Comparison of ENCODE assay signal across 17 cellular contexts in the genomic region with DNA sequence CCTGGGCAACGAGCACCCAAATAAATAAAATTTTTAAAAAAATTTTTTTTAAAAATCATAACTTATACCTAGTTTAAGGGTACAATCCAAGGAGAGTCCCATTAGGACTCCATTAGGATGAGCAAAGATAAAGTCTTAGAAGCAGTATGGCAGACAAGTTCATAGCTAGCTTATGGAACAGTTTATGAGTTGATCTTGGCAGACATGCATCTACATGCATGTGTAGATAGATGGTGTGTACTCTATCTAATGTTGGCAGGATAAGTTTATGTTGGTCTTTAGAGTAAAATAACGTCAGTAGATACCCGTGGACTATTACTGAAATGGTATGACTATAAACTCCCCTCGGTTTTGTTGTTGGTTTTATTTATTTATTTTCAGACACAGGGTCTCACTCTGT. TPM values are rescaled to one million over a fixed set of nuclear protein-coding genes. Genes with fewer than 3 reads are reported as not detected.
A peak's percentile ranks its signal among the peaks of the same experiment; 100 is the strongest.
DNase-seq lines count a peak whose midpoint lies in the region; ATAC-seq and TF ChIP-seq lines count a peak whose summit lies in the region.
"Had no signal": no experiment of that assay in that cellular context is flagged by ENCODE, and none has a peak within 500 bp of the region (broad histone marks: within the 10 kb centered on the region; RNA-seq: fewer than 3 reads in every experiment).

No MANE protein-coding gene starts in this region.

- H3K79me1 ChIP-seq in mesenchymal stem cell (replicated peaks; ENCODE audit: low read length, poor library complexity, severe bottlenecking) = peaks cover 2% of the 10 kb centered on the region

- no peak for TF ChIP-seq POLR2A in tibial nerve (IDR thresholded peaks at IDR 0.05)

- H3K4me1 ChIP-seq in right atrium auricular region = peaks cover 0 to 14% of the 10 kb centered on the region in 2 donors
- peaks cover 0 to 6% of the 10 kb centered on the region in 2 donors for H3K4me1 ChIP-seq in ascending aorta
- peaks cover 4% of the 10 kb centered on the region for H3K4me1 ChIP-seq in mesenchymal stem cell (ENCODE audit: control insufficient read depth, insufficient read depth, low read depth, low read length)
- no peaks in the 10 kb centered on the region for H3K4me1 ChIP-seq in effector memory CD4-positive, alpha-beta T cell (ENCODE audit: control insufficient read depth, insufficient read depth, low read length, poor library complexity, severe bottlenecking)
- peaks cover 0 to 6% (median 0%) of the 10 kb centered on the region in 4 donors for H3K4me1 ChIP-seq in tibial nerve
- H3K4me1 ChIP-seq: gastrocnemius medialis, upper lobe of left lung had no signal

- no peak overlapping the region for H2AK5ac ChIP-seq in mesenchymal stem cell (ENCODE audit: low read length, severe bottlenecking)

- H2BK12ac ChIP-seq in mesenchymal stem cell (ENCODE audit: low read length in 2 of 2) = peak overlapping the region in 1 of 2 experiments; percentile 20

- ATAC-seq in left ventricle myocardium superior (no peak), GM19455 (IDR thresholded peaks at IDR 0.05; ENCODE audit: unreplicated experiment) (no peak)
- ATAC-seq: activated T-cell treated with anti-CD3 and anti-CD28 coated beads, Interleukin-2, amount 50 U/mL, for 72 hours had no signal

- no peak overlapping the region for H2BK120ac ChIP-seq in mesenchymal stem cell (ENCODE audit: low read depth, low read length)

- intact Hi-C loops in left ventricle myocardium superior (cut with micrococcal nuclease) (no loop called here), ascending aorta (cut with DNase I) (no loop called here)

- no peak overlapping the region for H4K8ac ChIP-seq in mesenchymal stem cell (ENCODE audit: low read length)

- H3K36me3 ChIP-seq in right atrium auricular region = no peaks in the 10 kb centered on the region
- peaks cover 0 to 7% of the 10 kb centered on the region in 2 donors for H3K36me3 ChIP-seq in ascending aorta
- H3K36me3 ChIP-seq in mesenchymal stem cell (ENCODE audit: control insufficient read depth in 1 of 2, insufficient read depth in 2 of 2, low read depth in 1 of 2, low read length in 2 of 2) = peaks cover 6 to 7% of the 10 kb centered on the region in 2 experiments
- H3K36me3 ChIP-seq in effector memory CD4-positive, alpha-beta T cell (ENCODE audit: control insufficient read depth, insufficient read depth, low read length) = peaks cover 11% of the 10 kb centered on the region
- peaks cover 0 to 22% (median 0%) of the 10 kb centered on the region in 3 donors for H3K36me3 ChIP-seq in tibial nerve
- H3K36me3 ChIP-seq: gastrocnemius medialis had no signal

- peak overlapping the region; percentile 37 to 61 for H3K27ac ChIP-seq in right atrium auricular region
- peak overlapping the region; percentile 58 to 63 for H3K27ac ChIP-seq in ascending aorta
- peak overlapping the region; percentile 73 for H3K27ac ChIP-seq in mesenchymal stem cell (ENCODE audit: low read length, poor library complexity, severe bottlenecking)
- no peak overlapping the region for H3K27ac ChIP-seq in effector memory CD4-positive, alpha-beta T cell (ENCODE audit: insufficient read depth, low read length, poor library complexity, severe bottlenecking)
- H3K27ac ChIP-seq in tibial nerve = peak overlapping the region in 1 of 4 donors; percentile 32
- H3K27ac ChIP-seq: KMS-11, upper lobe of left lung had no signal

- no peaks in the 10 kb centered on the region for H3K9me3 ChIP-seq in right atrium auricular region
- H3K9me3 ChIP-seq in ascending aorta = no peaks in the 10 kb centered on the region
- no peaks in the 10 kb centered on the region for H3K9me3 ChIP-seq in mesenchymal stem cell (ENCODE audit: control insufficient read depth, low read length)
- no peaks in the 10 kb centered on the region for H3K9me3 ChIP-seq in effector memory CD4-positive, alpha-beta T cell (ENCODE audit: control insufficient read depth, low read length)
- H3K9me3 ChIP-seq in tibial nerve = no peaks in the 10 kb centered on the region
- H3K9me3 ChIP-seq: gastrocnemius medialis, stomach, upper lobe of left lung had no signal

- no peak for TF ChIP-seq CTCF in right atrium auricular region (IDR thresholded peaks at IDR 0.05)
- TF ChIP-seq CTCF in ascending aorta (IDR thresholded peaks at IDR 0.05) = no peak
- no peak for TF ChIP-seq CTCF in tibial nerve (IDR thresholded peaks at IDR 0.05)

- H3K9ac ChIP-seq in mesenchymal stem cell (ENCODE audit: low read length) = no peak overlapping the region
- H3K9ac ChIP-seq: KMS-11 had no signal

- H2BK5ac ChIP-seq in mesenchymal stem cell (ENCODE audit: low read depth, low read length, poor library complexity, severe bottlenecking) = no peak overlapping the region

- WGBS in mesenchymal stem cell = 100% methylated on average over 3 of the region's 4 CpGs
- WGBS in tibial nerve, 2 donors = 93 to 95% methylated on average over 4 of the region's 4 CpGs

- no peak overlapping the region for H3K4me2 ChIP-seq in mesenchymal stem cell (ENCODE audit: low read length, poor library complexity, severe bottlenecking)
- H3K4me2 ChIP-seq: KMS-11 had no signal

- TF ChIP-seq EP300 in tibial nerve (IDR thresholded peaks at IDR 0.05) = no peak

- H3K27me3 ChIP-seq in right atrium auricular region (no peaks in the 10 kb centered on the region), ascending aorta (no peaks in the 10 kb centered on the region), mesenchymal stem cell (ENCODE audit: control insufficient read depth in 1 of 2, insufficient read depth in 1 of 2, low read length in 2 of 2) (no peaks in the 10 kb centered on the region), tibial nerve (no peaks in the 10 kb centered on the region)
- no peaks in the 10 kb centered on the region for H3K27me3 ChIP-seq in effector memory CD4-positive, alpha-beta T cell (replicated peaks; ENCODE audit: control insufficient read depth, insufficient read depth, low read length, poor library complexity, severe bottlenecking)
- H3K27me3 ChIP-seq: gastrocnemius medialis, stomach, upper lobe of left lung had no signal

- H3K14ac ChIP-seq in mesenchymal stem cell (ENCODE audit: low read length in 2 of 2) = no peak overlapping the region

- DNase-seq in right atrium auricular region (ENCODE audit: low spot score) (no peak), left ventricle myocardium superior (no peak), ascending aorta (ENCODE audit: low spot score in 2 of 2) (no peak), mesenchymal stem cell (no peak), EL (no peak), tibial nerve (ENCODE audit: low spot score in 2 of 2) (no peak)
- no peak for DNase-seq in effector memory CD4-positive, alpha-beta T cell
- DNase-seq: activated CD4-positive, alpha-beta T cell treated with anti-CD3 and anti-CD28 coated beads for 48 hours; activated T-cell treated with anti-CD3 and anti-CD28 coated beads, Interleukin-2, amount 50 U/mL, for 72 hours; aorta; gastrocnemius medialis; NCI-H187; nucleus accumbens; stomach; upper lobe of left lung had no signal

- no peak overlapping the region for H3K18ac ChIP-seq in mesenchymal stem cell (ENCODE audit: low read depth in 1 of 2, low read length in 2 of 2)

- H3K4ac ChIP-seq in mesenchymal stem cell (ENCODE audit: low read depth in 1 of 2, low read length in 2 of 2) = no peak overlapping the region

- H3K4me3 ChIP-seq in right atrium auricular region (no peak overlapping the region), ascending aorta (no peak overlapping the region), mesenchymal stem cell (ENCODE audit: insufficient read depth in 1 of 2, low read depth in 1 of 2, low read length in 2 of 2) (no peak overlapping the region), tibial nerve (no peak overlapping the region)
- H3K4me3 ChIP-seq in effector memory CD4-positive, alpha-beta T cell (ENCODE audit: insufficient read depth, low read depth, low read length, poor library complexity, severe bottlenecking) = no peak overlapping the region
- H3K4me3 ChIP-seq: gastrocnemius medialis, stomach, upper lobe of left lung had no signal

- H2BK15ac ChIP-seq in mesenchymal stem cell (ENCODE audit: low read depth, poor library complexity, severe bottlenecking) = no peak overlapping the region

- H3K23ac ChIP-seq in mesenchymal stem cell (ENCODE audit: low read length in 2 of 2) = no peak overlapping the region

- H4K91ac ChIP-seq in mesenchymal stem cell (ENCODE audit: low read length) = no peak overlapping the region

- H2AFZ ChIP-seq in mesenchymal stem cell (ENCODE audit: low read depth, low read length) = no peak overlapping the region

RNA-seq across cellular contexts. Expression of a gene that starts 40.2 kb away (rescaled TPM):
- 1 to 10 TPM; 5.3 to 8.8 TPM for total RNA-seq in right atrium auricular region
- total RNA-seq in left ventricle myocardium superior = 6.7 TPM
- 5.4 TPM for total RNA-seq in ascending aorta
- polyA plus RNA-seq in mesenchymal stem cell (2013, experiment 1 of 2) = 3.4 TPM
- polyA plus RNA-seq in mesenchymal stem cell (2013, experiment 2 of 2) = 3.3 TPM
- total RNA-seq in tibial nerve = 10 to 100 TPM; 15.6 to 30.6 (median 24.7) TPM

RNA-seq across cellular contexts. Expression of a gene that starts 48.1 kb away (rescaled TPM):
- total RNA-seq in right atrium auricular region (1 to 10 TPM; 7.9 to 9.2 TPM), left ventricle myocardium superior (6.9 TPM), ascending aorta (8.3 TPM), tibial nerve (10 to 100 TPM in 1 of 4 donors, 1 to 10 TPM in 3; 9.4 to 11.1 (median 9.6) TPM)
- polyA plus RNA-seq in mesenchymal stem cell (2013, experiment 1 of 2) = 16.9 TPM
- polyA plus RNA-seq in mesenchymal stem cell (2013, experiment 2 of 2) = 17.3 TPM
